10 cellular contexts compared by ENCODE assay signal in the genomic region with DNA sequence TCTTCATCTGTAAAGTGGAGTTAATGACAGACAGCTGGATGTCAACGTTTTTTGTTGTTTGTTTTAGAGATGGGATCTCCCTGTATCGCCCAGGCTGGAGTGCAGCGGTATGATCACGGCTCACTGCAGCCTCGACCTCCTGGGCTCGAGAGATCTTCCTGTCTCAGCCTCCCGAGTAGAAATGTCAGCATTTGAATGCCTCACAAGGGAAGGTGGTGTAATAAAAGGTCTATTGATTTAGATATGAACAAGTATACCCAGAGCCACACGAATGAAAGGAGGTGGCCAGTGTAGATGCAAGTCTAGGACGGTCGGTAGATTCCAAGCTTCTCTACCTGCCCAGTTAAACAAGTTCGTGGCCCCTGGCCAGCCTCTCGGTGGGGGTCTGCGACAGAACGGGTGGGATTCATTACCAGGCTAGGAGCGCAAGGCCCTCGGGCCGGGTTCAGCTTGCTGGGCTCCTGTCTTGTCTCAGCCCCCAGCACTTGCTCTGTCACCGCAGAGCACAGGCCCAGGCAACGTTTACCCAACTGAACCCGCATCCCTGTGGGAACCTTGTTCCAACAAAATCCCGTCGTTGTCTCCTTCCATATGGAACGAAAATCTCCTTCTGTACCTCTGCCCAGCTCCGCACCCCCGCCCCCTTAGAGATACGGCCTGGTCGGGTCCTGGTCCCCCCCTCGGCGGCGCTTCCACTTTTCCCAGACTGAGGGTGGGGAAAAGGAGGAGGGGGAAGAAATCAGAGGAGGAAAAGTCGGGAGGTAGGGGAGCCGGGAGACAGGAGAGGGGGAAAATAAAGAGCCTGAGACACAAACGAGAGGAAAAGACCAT. TPM values are rescaled to one million over a fixed set of nuclear protein-coding genes. Genes with fewer than 3 reads are reported as not detected.
DNase-seq lines count a peak whose midpoint lies in the region; ATAC-seq, FAIRE-seq and TF ChIP-seq lines count a peak whose summit lies in the region.
"Had no signal": no experiment of that assay in that cellular context is flagged by ENCODE, and none has a peak within 500 bp of the region (broad histone marks: within the 10 kb centered on the region; RNA-seq: fewer than 3 reads in every experiment).

No MANE protein-coding gene starts in this region.

- ATAC-seq in left cardiac atrium (no peak), K562 (no peak)

- H3K79me2 ChIP-seq in K562 (ENCODE audit: control insufficient read depth, insufficient read depth, low read length) = no peaks in the 10 kb centered on the region

- H3K27ac ChIP-seq in right atrium auricular region (no peak overlapping the region), K562 (ENCODE audit: extremely low read depth, low read depth, low read length) (no peak overlapping the region), mucosa of rectum (ENCODE audit: low read depth in 2 of 2, low read length in 2 of 2) (no peak overlapping the region)
- H3K27ac ChIP-seq: foreskin keratinocyte had no signal

- H3K4me3 ChIP-seq in right atrium auricular region (peak overlapping the region; percentile 15 to 44), K562 (no peak overlapping the region), mucosa of rectum (ENCODE audit: low read length in 2 of 2) (peak overlapping the region; percentile 41 to 67)

- H4K20me1 ChIP-seq in K562 (replicated peaks; ENCODE audit: control insufficient read depth, insufficient read depth, low read length) = peaks cover 26% of the 10 kb centered on the region; the same call in 1 of the 2 replicates

- TF ChIP-seq EP300 in K562 (IDR thresholded peaks at IDR 0.05; ENCODE audit: low read length) = no peak

- BruUV-seq in K562 (replicated peaks; lab: Mats Ljungman, UMichigan) = no TSS peak

- FAIRE-seq in K562 (lab: Jason Lieb, UNC) = peak; percentile 48

- peaks cover 65 to 78% of the 10 kb centered on the region in 2 donors for H3K27me3 ChIP-seq in right atrium auricular region
- H3K27me3 ChIP-seq in K562 (ENCODE audit: control insufficient read depth in 2 of 2, insufficient read depth in 2 of 2, low read length in 2 of 2) = peaks cover 55 to 62% of the 10 kb centered on the region in 2 experiments
- peaks cover 70 to 77% of the 10 kb centered on the region in 2 donors for H3K27me3 ChIP-seq in mucosa of rectum (ENCODE audit: control insufficient read depth in 2 of 2, insufficient read depth in 2 of 2, low read length in 2 of 2)

- DNase-seq in right atrium auricular region (ENCODE audit: low spot score) (no peak), left cardiac atrium (no peak), K562 (ENCODE audit: extremely low read depth in 1 of 4, low spot score in 3 of 4) (no peak), amygdala (lab: John Stamatoyannopoulos, UW) (no peak), NCI-H510A (lab: John Stamatoyannopoulos, UW) (no peak), NCI-H2029 treated with DMSO at 0.1 percent for 48 hours (lab: John Stamatoyannopoulos, UW) (no peak)
- no peak for DNase-seq in activated CD4-positive, CD25-positive, alpha-beta regulatory T cell treated with anti-CD3 and anti-CD28 coated beads, Interleukin-2, amount 50 U/mL, for 72 hours
- DNase-seq: IMR-90 had no signal

- CTCF ChIA-PET in K562 (lab: Yijun Ruan, JAX; ENCODE audit: low intra/inter-chr PET ratio) = no interaction called here

- H3K36me3 ChIP-seq in right atrium auricular region (no peaks in the 10 kb centered on the region), K562 (ENCODE audit: control insufficient read depth, insufficient read depth, low read length) (no peaks in the 10 kb centered on the region), mucosa of rectum (ENCODE audit: control insufficient read depth in 2 of 2, insufficient read depth in 2 of 2, low read length in 2 of 2) (no peaks in the 10 kb centered on the region)

- no peak overlapping the region for H2AFZ ChIP-seq in K562 (ENCODE audit: low read depth, low read length)

- TF ChIP-seq RAD21 in K562 (CRISPR knock-in tag; conservative IDR thresholded peaks at IDR 0.05 in 1 of 2, IDR thresholded peaks at IDR 0.05 in 1 of 2) = no peak

- H3K9ac ChIP-seq in K562 (ENCODE audit: insufficient read depth in 1 of 2, low read depth in 2 of 2, low read length in 2 of 2) (0 out of 4 replicates have a peak overlapping the region, but pooled peaks of 1 of the 2 experiments have one; percentile 39), mucosa of rectum (ENCODE audit: low read depth in 1 of 2, low read length in 2 of 2) (no peak overlapping the region)

- in situ Hi-C loops in K562 (cut with MboI) = no loop called here

- no peaks in the 10 kb centered on the region for H3K9me1 ChIP-seq in K562 (ENCODE audit: control insufficient read depth, insufficient read depth, low read length)

- POLR2A ChIA-PET in K562 (lab: Yijun Ruan, JAX) = interaction anchor here (0.6 to 1.2 kb wide), 2 partner anchors 8 to 169 kb away, joined by 3 read pairs; no protein-coding TSS in a partner anchor

- H3K4me1 ChIP-seq in right atrium auricular region = peaks cover 0 to 51% of the 10 kb centered on the region in 2 donors
- peaks cover 0 to 45% of the 10 kb centered on the region in 2 experiments; a peak in 3 of 5 replicates for H3K4me1 ChIP-seq in K562 (replicated peaks in 1 of 2; ENCODE audit: control insufficient read depth in 2 of 2, insufficient read depth in 2 of 2, low read length in 2 of 2)
- peaks cover 25 to 26% of the 10 kb centered on the region in 2 donors for H3K4me1 ChIP-seq in mucosa of rectum (ENCODE audit: control insufficient read depth in 2 of 2, insufficient read depth in 2 of 2, low read length in 2 of 2)
- H3K4me1 ChIP-seq: foreskin keratinocyte had no signal

- TF ChIP-seq CTCF in right atrium auricular region (IDR thresholded peaks at IDR 0.05) = no peak
- no peak for TF ChIP-seq CTCF in K562 (IDR thresholded peaks at IDR 0.05 in 2 of 3, conservative IDR thresholded peaks at IDR 0.05 in 1 of 3; ENCODE audit: insufficient read depth in 2 of 3, low read depth in 1 of 3, low read length in 3 of 3)

- no peak overlapping the region for H3K4me2 ChIP-seq in K562 (ENCODE audit: insufficient read depth, low read length)

- H3K9me3 ChIP-seq in right atrium auricular region (no peaks in the 10 kb centered on the region), K562 (replicated peaks; ENCODE audit: control insufficient read depth, insufficient read depth, low read depth, low read length) (no peaks in the 10 kb centered on the region), mucosa of rectum (ENCODE audit: control insufficient read depth in 2 of 2, low read length in 2 of 2) (no peaks in the 10 kb centered on the region)

- 12% methylated on average over 27 of the region's 33 CpGs for WGBS in K562 (ENCODE audit: insufficient coverage, low coverage, missing lambda C conversion rate)

- TF ChIP-seq POLR2A in K562 (conservative IDR thresholded peaks at IDR 0.05) = no peak

- intact Hi-C loops in left cardiac atrium (cut with DNase I) = no loop called here
- intact Hi-C loops in K562 (cut with micrococcal nuclease) = no loop called here

RNA-seq across cellular contexts. Expression of a gene that starts 2.0 kb away (rescaled TPM):
- under 1 TPM in 1 of 2 donors, not detected in 1; 0.31 TPM for total RNA-seq in right atrium auricular region
- not detected for total RNA-seq in left cardiac atrium
- 0.28 TPM in 1 of 2 replicates, not detected in the other for total RNA-seq in K562 (2011; cell fraction: chromatin; rRNA removed; ENCODE audit: low replicate concordance)
- 0.17 TPM in 1 of 2 replicates, not detected in the other for total RNA-seq in K562 (2011; cell fraction: nucleolus; rRNA removed)
- total RNA-seq in K562 (2011; cell fraction: nucleoplasm; rRNA removed) = not detected in 2 replicates
- total RNA-seq in K562 (2014; rRNA removed) = 0.20 and 0.32 TPM in 2 replicates
- not detected in 2 replicates for total RNA-seq in K562 (2014; rRNA removed; fragmentation: Illumina TruSeq; extraction: Trizol)
- total RNA-seq in K562 (2015; rRNA removed; fragmentation: Illumina TruSeq; extraction: Trizol) = not detected in 2 replicates
- 0.18 TPM in 1 of 2 replicates, not detected in the other for total RNA-seq in K562 (2021)
- 0.10 and 0.22 TPM in 2 replicates for polyA plus RNA-seq in K562 (2011; rRNA removed)
- 0.07 and 0.16 TPM in 2 replicates for polyA plus RNA-seq in K562 (2011; cell fraction: cytosol; rRNA removed)
- polyA plus RNA-seq in K562 (2011; cell fraction: nucleus; rRNA removed) = 0.11 and 0.21 TPM in 2 replicates
- 0.04 and 0.11 TPM in 2 replicates for polyA plus RNA-seq in K562 (2012)
- polyA plus RNA-seq in K562 (2014; fragmentation: Illumina TruSeq; extraction: Trizol) = not detected in 2 replicates
- not detected for polyA plus RNA-seq in K562 (2014; fragmentation: Nextera tagmentation; extraction: Ambion mirVana)
- polyA plus RNA-seq in K562 (2014; rRNA removed) = 0.21 TPM in 1 of 2 replicates, not detected in the other
- polyA minus RNA-seq in K562 (2011; rRNA and poly(A)+ RNA removed) = not detected in 2 replicates
- polyA minus RNA-seq in K562 (2011; cell fraction: cytosol; rRNA and poly(A)+ RNA removed) = not detected in 2 replicates
- 0.27 and 0.33 TPM in 2 replicates for polyA minus RNA-seq in K562 (2011; cell fraction: nucleus; rRNA and poly(A)+ RNA removed)
- total RNA-seq: foreskin keratinocyte, IMR-90 had no signal
- polyA plus RNA-seq: foreskin keratinocyte, IMR-90 had no signal

RNA-seq across cellular contexts. Expression of a gene that starts 28.1 kb away (rescaled TPM):
- total RNA-seq in right atrium auricular region (10 to 100 TPM; 34.5 to 47.8 TPM), left cardiac atrium (10 to 100 TPM; 29.2 to 47.7 TPM), K562 (2014; rRNA removed) (38.3 and 44.2 TPM in 2 replicates), K562 (2014; rRNA removed; fragmentation: Illumina TruSeq; extraction: Trizol) (19.9 and 26.3 TPM in 2 replicates), K562 (2015; rRNA removed; fragmentation: Illumina TruSeq; extraction: Trizol) (23.0 and 24.1 TPM in 2 replicates), K562 (2021) (36.5 and 38.8 TPM in 2 replicates)
- 3.9 and 9.7 TPM in 2 replicates for total RNA-seq in K562 (2011; cell fraction: chromatin; rRNA removed; ENCODE audit: low replicate concordance)
- total RNA-seq in K562 (2011; cell fraction: nucleolus; rRNA removed) = 11.7 and 12.7 TPM in 2 replicates
- 11.6 and 12.0 TPM in 2 replicates for total RNA-seq in K562 (2011; cell fraction: nucleoplasm; rRNA removed)
- polyA plus RNA-seq in K562 (2011; rRNA removed) (17.4 and 28.4 TPM in 2 replicates), K562 (2014; fragmentation: Illumina TruSeq; extraction: Trizol) (21.9 and 22.0 TPM in 2 replicates), K562 (2014; fragmentation: Nextera tagmentation; extraction: Ambion mirVana) (1 to 10 TPM; 7.7 to 9.4 TPM), K562 (2014; rRNA removed) (28.5 TPM in 2 replicates)
- polyA plus RNA-seq in K562 (2011; cell fraction: cytosol; rRNA removed) = 15.5 and 32.1 TPM in 2 replicates
- 7.5 and 12.4 TPM in 2 replicates for polyA plus RNA-seq in K562 (2011; cell fraction: nucleus; rRNA removed)
- polyA plus RNA-seq in K562 (2012) = 32.7 and 40.3 TPM in 2 replicates
- polyA minus RNA-seq in K562 (2011; rRNA and poly(A)+ RNA removed) = 10.4 and 18.1 TPM in 2 replicates
- polyA minus RNA-seq in K562 (2011; cell fraction: cytosol; rRNA and poly(A)+ RNA removed) = 7.5 and 9.5 TPM in 2 replicates
- 4.0 and 4.8 TPM in 2 replicates for polyA minus RNA-seq in K562 (2011; cell fraction: nucleus; rRNA and poly(A)+ RNA removed)
